In genomic region chr6:7129360-7129759, GRCh38 we compare ENCODE assay signal across 13 cellular contexts. TPM values are rescaled to one million over a fixed set of nuclear protein-coding genes. Genes with fewer than 3 reads are reported as not detected.
DNase-seq lines count a peak whose midpoint lies in the region; ATAC-seq and TF ChIP-seq lines count a peak whose summit lies in the region.
"Had no signal": no experiment of that assay in that cellular context is flagged by ENCODE, and none has a peak within 500 bp of the region (broad histone marks: within the 10 kb centered on the region; RNA-seq: fewer than 3 reads in every experiment).

No MANE protein-coding gene starts in this region.

- TF ChIP-seq EP300 in stomach (IDR thresholded peaks at IDR 0.05), result no peak

- 60 to 68% (median 65%) methylated on average over 6 of the region's 6 CpGs for WGBS in stomach, 5 donors

- POLR2A ChIA-PET in activated CD4-positive, alpha-beta memory T cell treated with anti-CD3 and anti-CD28 coated beads, Interleukin-2, amount 10 ng/mL, durations not matched to agents 7 days and 5 days (lab: Charles Lee), result interaction anchor here (1.1 to 2.4 kb wide), 4 partner anchors 8 to 16 kb away, joined by 3 to 9 read pairs (median 6); no protein-coding TSS in a partner anchor
- POLR2A ChIA-PET in activated CD4-positive, alpha-beta memory T cell treated with anti-CD3 and anti-CD28 coated beads for 36 hours (lab: Charles Lee), result interaction anchor here (1.1 to 2.0 kb wide), 2 partner anchors 9 to 20 kb away, joined by 4 to 6 read pairs; no protein-coding TSS in a partner anchor

- peak overlapping the region; percentile 52 to 77 (median 71) for H3K27ac ChIP-seq in stomach
- H3K27ac ChIP-seq: parathyroid adenoma had no signal

- peak overlapping the region; percentile 11 for H3K27ac Mint-ChIP-seq in activated CD4-positive, alpha-beta memory T cell treated with anti-CD3 and anti-CD28 coated beads, Interleukin-2, amount 10 ng/mL, durations not matched to agents 7 days and 5 days
- no peak overlapping the region for H3K27ac Mint-ChIP-seq in activated CD4-positive, alpha-beta memory T cell treated with anti-CD3 and anti-CD28 coated beads for 36 hours
- peak overlapping the region; percentile 81 for H3K27ac Mint-ChIP-seq in activated T-helper 2 cell treated with anti-CD3 and anti-CD28 coated beads, Interferon-gamma antibody, Interleukin-2, Interleukin-4, amounts not matched to agents 10 μg/mL and 5 μg/mL and 100 μg/mL, durations not matched to agents 14 hours and 24 hours and 36 hours

- peaks cover 43% of the 10 kb centered on the region for H3K36me3 Mint-ChIP-seq in activated CD4-positive, alpha-beta memory T cell treated with anti-CD3 and anti-CD28 coated beads, Interleukin-2, amount 10 ng/mL, durations not matched to agents 7 days and 5 days (ENCODE audit: low read depth)
- H3K36me3 Mint-ChIP-seq in activated CD4-positive, alpha-beta memory T cell treated with anti-CD3 and anti-CD28 coated beads for 36 hours, result peaks cover 3% of the 10 kb centered on the region
- peaks cover 62% of the 10 kb centered on the region for H3K36me3 Mint-ChIP-seq in activated T-helper 2 cell treated with anti-CD3 and anti-CD28 coated beads, Interferon-gamma antibody, Interleukin-2, Interleukin-4, amounts not matched to agents 10 μg/mL and 5 μg/mL and 100 μg/mL, durations not matched to agents 14 hours and 24 hours and 36 hours (ENCODE audit: low read depth)

- peaks cover 37 to 96% (median 60%) of the 10 kb centered on the region in 4 donors for H3K4me1 ChIP-seq in stomach

- H3K4me3 ChIP-seq in stomach, result no peak overlapping the region

- H3K36me3 ChIP-seq in stomach, result peaks cover 0 to 10% (median 0%) of the 10 kb centered on the region in 4 donors

- peaks cover 66% of the 10 kb centered on the region for H3K4me1 Mint-ChIP-seq in activated CD4-positive, alpha-beta memory T cell treated with anti-CD3 and anti-CD28 coated beads, Interleukin-2, amount 10 ng/mL, durations not matched to agents 7 days and 5 days
- peaks cover 76% of the 10 kb centered on the region for H3K4me1 Mint-ChIP-seq in activated CD4-positive, alpha-beta memory T cell treated with anti-CD3 and anti-CD28 coated beads for 36 hours (ENCODE audit: low read depth)
- H3K4me1 Mint-ChIP-seq in activated T-helper 2 cell treated with anti-CD3 and anti-CD28 coated beads, Interferon-gamma antibody, Interleukin-2, Interleukin-4, amounts not matched to agents 10 μg/mL and 5 μg/mL and 100 μg/mL, durations not matched to agents 14 hours and 24 hours and 36 hours (ENCODE audit: low read depth), result peaks cover 71% of the 10 kb centered on the region

- no peaks in the 10 kb centered on the region for H3K27me3 ChIP-seq in stomach

- no peaks in the 10 kb centered on the region for H3K9me3 Mint-ChIP-seq in activated CD4-positive, alpha-beta memory T cell treated with anti-CD3 and anti-CD28 coated beads, Interleukin-2, amount 10 ng/mL, durations not matched to agents 7 days and 5 days
- no peaks in the 10 kb centered on the region for H3K9me3 Mint-ChIP-seq in activated CD4-positive, alpha-beta memory T cell treated with anti-CD3 and anti-CD28 coated beads for 36 hours
- H3K9me3 Mint-ChIP-seq in activated T-helper 2 cell treated with anti-CD3 and anti-CD28 coated beads, Interferon-gamma antibody, Interleukin-2, Interleukin-4, amounts not matched to agents 10 μg/mL and 5 μg/mL and 100 μg/mL, durations not matched to agents 14 hours and 24 hours and 36 hours, result no peaks in the 10 kb centered on the region

- no peak for TF ChIP-seq CTCF in stomach (IDR thresholded peaks at IDR 0.05)

- no peak for TF ChIP-seq POLR2A in stomach (IDR thresholded peaks at IDR 0.05)

- intact Hi-C loops in activated CD4-positive, alpha-beta memory T cell treated with anti-CD3 and anti-CD28 coated beads for 36 hours (cut with micrococcal nuclease), result no loop called here
- intact Hi-C loops in activated T-helper 2 cell treated with anti-CD3 and anti-CD28 coated beads, Interferon-gamma antibody, Interleukin-2, Interleukin-4, amounts not matched to agents 10 μg/mL and 5 μg/mL and 100 μg/mL, durations not matched to agents 14 hours and 24 hours and 36 hours (cut with micrococcal nuclease), result no loop called here
- intact Hi-C loops in left colon (cut with DNase I, micrococcal nuclease), result no loop called here
- intact Hi-C loops in stomach (cut with DNase I; ENCODE audit: low total_unique reads), result no loop called here

- DNase-seq in activated CD4-positive, alpha-beta memory T cell treated with anti-CD3 and anti-CD28 coated beads, Interleukin-2, amount 10 ng/mL, durations not matched to agents 7 days and 5 days, result no peak
- DNase-seq in activated CD4-positive, alpha-beta memory T cell treated with anti-CD3 and anti-CD28 coated beads for 36 hours, result no peak
- no peak for DNase-seq in activated T-helper 2 cell treated with anti-CD3 and anti-CD28 coated beads, Interferon-gamma antibody, Interleukin-2, Interleukin-4, amounts not matched to agents 10 μg/mL and 5 μg/mL and 100 μg/mL, durations not matched to agents 14 hours and 24 hours and 36 hours (ENCODE audit: low spot score)
- DNase-seq in left colon (no peak), stomach (no peak), cortex of kidney (lab: John Stamatoyannopoulos, UW) (no peak), occipital lobe (lab: John Stamatoyannopoulos, UW) (no peak)
- DNase-seq: GF-D8, HCEC 1CT, kidney, MM.1S had no signal

- H3K27me3 Mint-ChIP-seq in activated CD4-positive, alpha-beta memory T cell treated with anti-CD3 and anti-CD28 coated beads, Interleukin-2, amount 10 ng/mL, durations not matched to agents 7 days and 5 days, result no peaks in the 10 kb centered on the region
- no peaks in the 10 kb centered on the region for H3K27me3 Mint-ChIP-seq in activated CD4-positive, alpha-beta memory T cell treated with anti-CD3 and anti-CD28 coated beads for 36 hours
- no peaks in the 10 kb centered on the region for H3K27me3 Mint-ChIP-seq in activated T-helper 2 cell treated with anti-CD3 and anti-CD28 coated beads, Interferon-gamma antibody, Interleukin-2, Interleukin-4, amounts not matched to agents 10 μg/mL and 5 μg/mL and 100 μg/mL, durations not matched to agents 14 hours and 24 hours and 36 hours (ENCODE audit: low read depth)

- H3K9me3 ChIP-seq in stomach, result no peaks in the 10 kb centered on the region

- ATAC-seq in left colon, result peak; percentile 37
- ATAC-seq in HG03108 (IDR thresholded peaks at IDR 0.05; ENCODE audit: unreplicated experiment), result no peak

- CTCF ChIA-PET in activated CD4-positive, alpha-beta memory T cell treated with anti-CD3 and anti-CD28 coated beads, Interleukin-2, amount 10 ng/mL, durations not matched to agents 7 days and 5 days (lab: Charles Lee), result interaction anchor here (1.2 kb wide), 1 partner anchor 114 kb away, joined by 5 read pairs; no protein-coding TSS in a partner anchor
- CTCF ChIA-PET in activated CD4-positive, alpha-beta memory T cell treated with anti-CD3 and anti-CD28 coated beads for 36 hours (lab: Charles Lee), result interaction anchor here (1.4 to 1.5 kb wide), 2 partner anchors 8 to 13 kb away, joined by 5 read pairs; no protein-coding TSS in a partner anchor

- H3K4me3 Mint-ChIP-seq in activated CD4-positive, alpha-beta memory T cell treated with anti-CD3 and anti-CD28 coated beads, Interleukin-2, amount 10 ng/mL, durations not matched to agents 7 days and 5 days, result no peak overlapping the region
- no peak overlapping the region for H3K4me3 Mint-ChIP-seq in activated CD4-positive, alpha-beta memory T cell treated with anti-CD3 and anti-CD28 coated beads for 36 hours
- H3K4me3 Mint-ChIP-seq in activated T-helper 2 cell treated with anti-CD3 and anti-CD28 coated beads, Interferon-gamma antibody, Interleukin-2, Interleukin-4, amounts not matched to agents 10 μg/mL and 5 μg/mL and 100 μg/mL, durations not matched to agents 14 hours and 24 hours and 36 hours (ENCODE audit: low read depth), result no peak overlapping the region

RNA-seq across cellular contexts. Expression of gene RREB1, which starts 21.6 kb away (rescaled TPM):
- 10 to 100 TPM; 26.5 to 27.9 TPM for total RNA-seq in activated CD4-positive, alpha-beta memory T cell treated with anti-CD3 and anti-CD28 coated beads, Interleukin-2, amount 10 ng/mL, durations not matched to agents 7 days and 5 days
- total RNA-seq in activated CD4-positive, alpha-beta memory T cell treated with anti-CD3 and anti-CD28 coated beads for 36 hours, result 10 to 100 TPM; 13.0 to 13.5 TPM
- total RNA-seq in activated T-helper 2 cell treated with anti-CD3 and anti-CD28 coated beads, Interferon-gamma antibody, Interleukin-2, Interleukin-4, amounts not matched to agents 10 μg/mL and 5 μg/mL and 100 μg/mL, durations not matched to agents 14 hours and 24 hours and 36 hours, result 23.1 and 23.6 TPM in 2 replicates
- 100 to 1,000 TPM in 1 of 2 donors, 10 to 100 TPM in 1; 76.9 to 101 TPM for total RNA-seq in left colon
- total RNA-seq in stomach, result 100 to 1,000 TPM in 1 of 5 donors, 10 to 100 TPM in 4; 39.7 to 125 (median 61.8) TPM
- 1 to 10 TPM; 4.0 to 8.2 (median 5.2) TPM for polyA plus RNA-seq in stomach
- 1.4 TPM for total RNA-seq in occipital lobe
